In the genomic region with DNA sequence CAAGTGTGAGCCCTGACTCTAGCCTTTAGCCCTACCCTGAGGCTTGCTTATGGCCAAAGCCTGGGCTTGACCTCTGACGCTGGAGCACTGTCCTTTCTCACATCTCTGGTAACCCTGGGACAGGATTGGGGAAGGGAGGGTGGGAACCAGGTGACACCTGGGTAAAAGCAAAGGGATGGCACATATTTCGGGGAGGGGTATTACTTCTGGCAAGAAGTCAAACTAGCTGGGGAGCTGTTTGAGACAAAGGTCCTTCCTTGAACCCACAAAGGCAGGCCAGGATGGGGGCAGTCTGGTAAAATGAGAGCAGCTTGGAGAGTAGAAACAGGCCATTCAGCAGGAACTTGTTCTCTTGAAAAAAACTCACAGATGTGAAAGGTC, we compare ENCODE assay signal across 12 cellular contexts. TPM values are rescaled to one million over a fixed set of nuclear protein-coding genes. Genes with fewer than 3 reads are reported as not detected.
DNase-seq lines count a peak whose midpoint lies in the region; TF ChIP-seq lines count a peak whose summit lies in the region.
"Had no signal": no experiment of that assay in that cellular context is flagged by ENCODE, and none has a peak within 500 bp of the region (broad histone marks: within the 10 kb centered on the region; RNA-seq: fewer than 3 reads in every experiment).

No MANE protein-coding gene starts in this region.

- H3K27me3 Mint-ChIP-seq in dendritic cell treated with granulocyte-macrophage colony-stimulating factor and Interleukin-4, amounts not matched to agents 40 ng/mL and 50 ng/mL, for 4 days, result no peaks in the 10 kb centered on the region

- peak overlapping the region; percentile 85 for H3K4me3 Mint-ChIP-seq in dendritic cell treated with granulocyte-macrophage colony-stimulating factor and Interleukin-4, amounts not matched to agents 40 ng/mL and 50 ng/mL, for 4 days

- H3K9me3 Mint-ChIP-seq in dendritic cell treated with granulocyte-macrophage colony-stimulating factor and Interleukin-4, amounts not matched to agents 40 ng/mL and 50 ng/mL, for 4 days, result no peaks in the 10 kb centered on the region

- DNase-seq in right atrium auricular region (ENCODE audit: low spot score) (no peak), cardiac septum (ENCODE audit: low spot score) (no peak), uterus (no peak), COLO668 (lab: John Stamatoyannopoulos, UW; ENCODE audit: unreplicated experiment) (no peak), NCI-H446 treated with DMSO at 0.1 percent for 48 hours (lab: John Stamatoyannopoulos, UW) (no peak), NAMALWA (ENCODE audit: low spot score) (no peak)
- DNase-seq: Karpas-422, kidney glomerular epithelial cell, NCI-H2107 had no signal

- H3K4me1 Mint-ChIP-seq in dendritic cell treated with granulocyte-macrophage colony-stimulating factor and Interleukin-4, amounts not matched to agents 40 ng/mL and 50 ng/mL, for 4 days (ENCODE audit: low read depth), result peaks cover 92% of the 10 kb centered on the region

- no peaks in the 10 kb centered on the region for H3K9me3 ChIP-seq in right atrium auricular region
- no peaks in the 10 kb centered on the region for H3K9me3 ChIP-seq in neutrophil
- H3K9me3 ChIP-seq in uterus, result no peaks in the 10 kb centered on the region
- H3K9me3 ChIP-seq: right lobe of liver had no signal

- H3K4me1 ChIP-seq in right atrium auricular region (peaks cover 0 to 58% of the 10 kb centered on the region in 2 donors), neutrophil (ENCODE audit: control insufficient read depth in 1 of 2, insufficient read depth in 1 of 2, low read depth in 1 of 2, low read length in 1 of 2) (peaks cover 35 to 38% of the 10 kb centered on the region in 2 experiments), uterus (peaks cover 0 to 13% of the 10 kb centered on the region in 2 donors)

- TF ChIP-seq POLR2A in uterus (IDR thresholded peaks at IDR 0.05), result no peak

- H3K27ac ChIP-seq in right atrium auricular region (peak overlapping the region; percentile 64 to 96), neutrophil (peak overlapping the region; percentile 50), uterus (peak overlapping the region; percentile 3 to 23)
- H3K27ac ChIP-seq: right lobe of liver had no signal

- intact Hi-C loops in cardiac septum (cut with DNase I), result no loop called here
- intact Hi-C loops in dendritic cell treated with granulocyte-macrophage colony-stimulating factor and Interleukin-4, amounts not matched to agents 40 ng/mL and 50 ng/mL, for 4 days (cut with micrococcal nuclease), result loop anchor here (10.0 kb wide), 1 partner anchor 50 kb away; a partner anchor contains a TSS
- intact Hi-C loops in uterus (cut with DNase I; ENCODE audit: low total_unique reads), result no loop called here

- peaks cover 68% of the 10 kb centered on the region for H3K36me3 Mint-ChIP-seq in dendritic cell treated with granulocyte-macrophage colony-stimulating factor and Interleukin-4, amounts not matched to agents 40 ng/mL and 50 ng/mL, for 4 days (ENCODE audit: low read depth)

- TF ChIP-seq CTCF in right atrium auricular region (IDR thresholded peaks at IDR 0.05), result no peak
- TF ChIP-seq CTCF in neutrophil (IDR thresholded peaks at IDR 0.05), result no peak
- no peak for TF ChIP-seq CTCF in uterus (IDR thresholded peaks at IDR 0.05)

- H3K27me3 ChIP-seq in right atrium auricular region (no peaks in the 10 kb centered on the region), neutrophil (no peaks in the 10 kb centered on the region), uterus (no peaks in the 10 kb centered on the region)
- H3K27me3 ChIP-seq: right lobe of liver had no signal

- H3K4me3 ChIP-seq in right atrium auricular region (no peak overlapping the region), neutrophil (ENCODE audit: low read depth in 1 of 2, low read length in 1 of 2) (no peak overlapping the region), uterus (no peak overlapping the region)
- H3K4me3 ChIP-seq: right lobe of liver had no signal

- H3K27ac Mint-ChIP-seq in dendritic cell treated with granulocyte-macrophage colony-stimulating factor and Interleukin-4, amounts not matched to agents 40 ng/mL and 50 ng/mL, for 4 days, result peak overlapping the region; percentile 92

- H3K36me3 ChIP-seq in right atrium auricular region (peaks cover 12% of the 10 kb centered on the region), neutrophil (peaks cover 12% of the 10 kb centered on the region), uterus (no peaks in the 10 kb centered on the region)

RNA-seq across cellular contexts. Expression of a gene that starts 2.0 kb away (rescaled TPM):
- 10 to 100 TPM in 1 of 2 donors, 1 to 10 TPM in 1; 7.9 to 14.5 TPM for total RNA-seq in right atrium auricular region
- total RNA-seq in cardiac septum, result 14.9 TPM
- 10 to 100 TPM in 3 of 4 donors, 1 to 10 TPM in 1; 6.9 to 22.5 (median 16.6) TPM for total RNA-seq in uterus

RNA-seq across cellular contexts. Expression of a gene that starts 10.5 kb away (rescaled TPM):
- total RNA-seq in right atrium auricular region (10 to 100 TPM; 22.1 to 25.0 TPM), cardiac septum (38.2 TPM), uterus (10 to 100 TPM in 3 of 4 donors, 1 to 10 TPM in 1; 4.9 to 53.0 (median 24.3) TPM)

RNA-seq across cellular contexts. Expression of a gene that starts 53.6 kb away (rescaled TPM):
- total RNA-seq in right atrium auricular region (100 to 1,000 TPM; 113 to 201 TPM), cardiac septum (190 TPM), uterus (10 to 100 TPM in 3 of 4 donors, 1 to 10 TPM in 1; 8.2 to 59.7 (median 40.8) TPM)

RNA-seq across cellular contexts. Expression of a gene that starts 57.1 kb away (rescaled TPM):
- total RNA-seq in right atrium auricular region, result not detected
- 0.24 TPM for total RNA-seq in cardiac septum
- total RNA-seq in uterus, result not detected
- total RNA-seq: right lobe of liver had no signal

Comparison
In these comparisons a context has a peak if more than half of its experiments do, and no peak if none do; other contexts are left out.
1. H3K27ac ChIP-seq: peak in every context shown above with its lines; median percentile 80 in right atrium auricular region; 50 in neutrophil; 13 in uterus.